ENCODE assay signal across 1 cellular context in genomic region chr17:78785663-78786057, GRCh38.
TF ChIP-seq lines count a peak whose summit lies in the region.

No MANE protein-coding gene starts in this region.

TF ChIP-seq in K562, 482 proteins besides CTCF, POLR2A, EP300 and RAD21:
- TF ChIP-seq GTF2E2 (tag; IDR thresholded peaks at IDR 0.05) (no peak), ARID2 (IDR thresholded peaks at IDR 0.05) (no peak), RB1 (IDR thresholded peaks at IDR 0.05; ENCODE audit: low read depth) (no peak), CXXC5 (CRISPR knock-in tag; IDR thresholded peaks at IDR 0.05) (no peak), ERF (CRISPR knock-in tag; IDR thresholded peaks at IDR 0.05) (no peak), ZFPM2 (CRISPR knock-in tag; IDR thresholded peaks at IDR 0.05) (no peak), HDAC6 (IDR thresholded peaks at IDR 0.05; ENCODE audit: low read depth, low read length) (no peak), SETDB1 (IDR thresholded peaks at IDR 0.05; ENCODE audit: low read length) (no peak), ELF4 (CRISPR knock-in tag; IDR thresholded peaks at IDR 0.05) (no peak), POLR2AphosphoS2 (IDR thresholded peaks at IDR 0.05; ENCODE audit: low read length) (no peak), NFE2L1 (tag; IDR thresholded peaks at IDR 0.05; ENCODE audit: borderline replicate concordance, low read depth) (no peak), CEBPG (CRISPR knock-in tag; IDR thresholded peaks at IDR 0.05) (no peak), CEBPG (tag; conservative IDR thresholded peaks at IDR 0.05 in 1 of 2, IDR thresholded peaks at IDR 0.05 in 1 of 2) (no peak), YBX1 (IDR thresholded peaks at IDR 0.05) (no peak), PTTG1 (tag; IDR thresholded peaks at IDR 0.05; ENCODE audit: low read depth) (no peak), XRCC5 (IDR thresholded peaks at IDR 0.05; ENCODE audit: low read depth, low read length) (no peak), HDAC8 (tag; IDR thresholded peaks at IDR 0.05) (no peak), ZNF311 (CRISPR knock-in tag; IDR thresholded peaks at IDR 0.05) (no peak), RFX5 (IDR thresholded peaks at IDR 0.05; ENCODE audit: low read depth, low read length) (no peak), ZNF408 (CRISPR knock-in tag; IDR thresholded peaks at IDR 0.05; ENCODE audit: low read depth) (no peak)
- TF ChIP-seq, protein P1, sequence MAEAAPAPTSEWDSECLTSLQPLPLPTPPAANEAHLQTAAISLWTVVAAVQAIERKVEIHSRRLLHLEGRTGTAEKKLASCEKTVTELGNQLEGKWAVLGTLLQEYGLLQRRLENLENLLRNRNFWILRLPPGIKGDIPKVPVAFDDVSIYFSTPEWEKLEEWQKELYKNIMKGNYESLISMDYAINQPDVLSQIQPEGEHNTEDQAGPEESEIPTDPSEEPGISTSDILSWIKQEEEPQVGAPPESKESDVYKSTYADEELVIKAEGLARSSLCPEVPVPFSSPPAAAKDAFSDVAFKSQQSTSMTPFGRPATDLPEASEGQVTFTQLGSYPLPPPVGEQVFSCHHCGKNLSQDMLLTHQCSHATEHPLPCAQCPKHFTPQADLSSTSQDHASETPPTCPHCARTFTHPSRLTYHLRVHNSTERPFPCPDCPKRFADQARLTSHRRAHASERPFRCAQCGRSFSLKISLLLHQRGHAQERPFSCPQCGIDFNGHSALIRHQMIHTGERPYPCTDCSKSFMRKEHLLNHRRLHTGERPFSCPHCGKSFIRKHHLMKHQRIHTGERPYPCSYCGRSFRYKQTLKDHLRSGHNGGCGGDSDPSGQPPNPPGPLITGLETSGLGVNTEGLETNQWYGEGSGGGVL (CRISPR knock-in tag; IDR thresholded peaks at IDR 0.05), result no peak
